ENCODE assay signal across 12 cellular contexts in the genomic region with DNA sequence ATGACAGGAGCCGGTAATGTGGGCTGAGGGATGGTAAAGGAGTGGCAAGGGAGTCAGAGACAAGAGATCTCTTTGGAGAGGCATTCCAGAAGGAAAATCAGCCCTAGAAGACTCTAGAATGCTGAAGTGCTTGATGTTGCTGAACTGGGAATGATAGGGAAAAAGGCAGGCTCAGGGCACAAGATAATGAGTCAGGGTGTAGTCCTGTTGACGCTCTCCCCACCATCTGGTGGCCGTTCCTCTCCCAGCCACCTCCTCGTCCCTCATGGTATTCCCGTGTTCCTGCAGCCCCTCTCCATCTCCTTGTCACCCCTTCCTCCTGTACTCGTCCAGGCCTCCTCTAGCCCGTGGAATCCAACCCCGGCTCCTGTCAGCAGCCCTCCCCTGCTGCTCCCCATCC. TPM values are rescaled to one million over a fixed set of nuclear protein-coding genes. Genes with fewer than 3 reads are reported as not detected.
DNase-seq lines count a peak whose midpoint lies in the region; ATAC-seq, FAIRE-seq and TF ChIP-seq lines count a peak whose summit lies in the region.
"Had no signal": no experiment of that assay in that cellular context is flagged by ENCODE, and none has a peak within 500 bp of the region (broad histone marks: within the 10 kb centered on the region; RNA-seq: fewer than 3 reads in every experiment).

No MANE protein-coding gene starts in this region.

- no peak for TF ChIP-seq EP300 in A549 (IDR thresholded peaks at IDR 0.05)

- H3K9me3 Mint-ChIP-seq in Caco-2 (ENCODE audit: unreplicated experiment), result no peaks in the 10 kb centered on the region

- H2AFZ ChIP-seq in hepatocyte, result no peak overlapping the region

- TF ChIP-seq CTCF in A549 (IDR thresholded peaks at IDR 0.05) (no peak), Caco-2 (IDR thresholded peaks at IDR 0.05; ENCODE audit: insufficient read depth in 1 of 2, low read depth in 1 of 2, low read length in 1 of 2, severe bottlenecking in 1 of 2, unreplicated experiment in 1 of 2) (no peak), WERI-Rb-1 (IDR thresholded peaks at IDR 0.05; ENCODE audit: low read depth, low read length) (no peak), hepatocyte (IDR thresholded peaks at IDR 0.05; ENCODE audit: poor library complexity) (no peak)

- H3K4me2 ChIP-seq in A549 (peak overlapping the region; percentile 96), hepatocyte (peak overlapping the region; percentile 87)

- peaks cover 22% of the 10 kb centered on the region for H3K4me1 ChIP-seq in A549
- H3K4me1 ChIP-seq in Caco-2, result peaks cover 5% of the 10 kb centered on the region; the same call in 1 of the 2 replicates
- H3K4me1 ChIP-seq in hepatocyte (ENCODE audit: insufficient read depth), result peaks cover 6% of the 10 kb centered on the region

- no peaks in the 10 kb centered on the region for H4K20me1 ChIP-seq in hepatocyte (ENCODE audit: insufficient read depth, poor library complexity, severe bottlenecking)

- TF ChIP-seq POLR2A in A549 (IDR thresholded peaks at IDR 0.05; ENCODE audit: low read length), result no peak

- H3K9me3 ChIP-seq in A549 (no peaks in the 10 kb centered on the region), Caco-2 (no peaks in the 10 kb centered on the region), WERI-Rb-1 (ENCODE audit: severe bottlenecking) (no peaks in the 10 kb centered on the region), hepatocyte (ENCODE audit: low read depth) (no peaks in the 10 kb centered on the region)
- H3K9me3 ChIP-seq: ascending aorta, neutrophil had no signal

- H3K9me2 ChIP-seq in hepatocyte (replicated peaks; ENCODE audit: insufficient read depth), result no peaks in the 10 kb centered on the region

- H3K36me3 Mint-ChIP-seq in Caco-2 (ENCODE audit: insufficient read depth, unreplicated experiment), result peaks cover 19% of the 10 kb centered on the region

- BruUV-seq in Caco-2 (replicated peaks; lab: Mats Ljungman, UMichigan), result no TSS peak

- 72% methylated on average over 8 of the region's 8 CpGs for WGBS in A549 (ENCODE audit: missing lambda C conversion rate)
- WGBS in hepatocyte (ENCODE audit: low lambda C conversion rate, missing lambda C conversion rate), result 73% methylated on average over 8 of the region's 8 CpGs

- H3K27me3 ChIP-seq in Caco-2 (replicated peaks; ENCODE audit: control insufficient read depth, insufficient read depth, low read length), result no peaks in the 10 kb centered on the region
- no peaks in the 10 kb centered on the region for H3K27me3 ChIP-seq in WERI-Rb-1 (ENCODE audit: insufficient read depth, low read depth, severe bottlenecking)
- H3K27me3 ChIP-seq in hepatocyte, result no peaks in the 10 kb centered on the region
- H3K27me3 ChIP-seq: ascending aorta, neutrophil had no signal

- POLR2A ChIA-PET in A549 (lab: Yijun Ruan, JAX), result interaction anchor here (1.3 to 4.6 kb wide), 2 partner anchors 10 to 12 kb away, joined by 3 to 51 read pairs; partner anchors contain the start of gene ALDOA
- POLR2A ChIA-PET in Caco-2 (lab: Charles Lee), result no interaction called here

- intact Hi-C loops in Caco-2 (cut with micrococcal nuclease; ENCODE audit: unreplicated experiment), result no loop called here

- TF ChIP-seq RAD21 in A549 (conservative IDR thresholded peaks at IDR 0.05 in 1 of 2, IDR thresholded peaks at IDR 0.05 in 1 of 2), result no peak

- no peak overlapping the region for H3K27ac Mint-ChIP-seq in Caco-2 (ENCODE audit: unreplicated experiment)

- peak in 1 of 2 experiments; percentile 3; a peak in 2 of 6 replicates for ATAC-seq in A549

- no peak for FAIRE-seq in A549 (lab: Jason Lieb, UNC)
- FAIRE-seq: GM18507 had no signal

- H3K27ac ChIP-seq in A549, result peak overlapping the region in 1 of 2 experiments; percentile 88; a peak in 2 of 6 replicates
- H3K27ac ChIP-seq in WERI-Rb-1, result peak overlapping the region; percentile 87
- no peak overlapping the region for H3K27ac ChIP-seq in hepatocyte
- H3K27ac ChIP-seq: ascending aorta, neutrophil had no signal

- H3K36me3 ChIP-seq in Caco-2 (ENCODE audit: control insufficient read depth, insufficient read depth, low read length) (no peaks in the 10 kb centered on the region), WERI-Rb-1 (peaks cover 21% of the 10 kb centered on the region), hepatocyte (replicated peaks; ENCODE audit: insufficient read depth, low read depth) (no peaks in the 10 kb centered on the region)
- H3K36me3 ChIP-seq: ascending aorta, neutrophil had no signal

- DNase-seq in A549 (ENCODE audit: low read depth in 1 of 2, low spot score in 1 of 2), result no peak
- DNase-seq in Caco-2, result no peak
- DNase-seq in WERI-Rb-1, result peak; percentile 20
- DNase-seq in hepatocyte (ENCODE audit: low spot score), result no peak
- DNase-seq in H4 (ENCODE audit: low spot score), result no peak
- DNase-seq in LoVo (ENCODE audit: low spot score), result no peak
- DNase-seq in cerebellar nuclear complex (lab: John Stamatoyannopoulos, UW), result no peak
- no peak for DNase-seq in NCI-H2227 (lab: John Stamatoyannopoulos, UW; ENCODE audit: unreplicated experiment)

- H3K79me2 ChIP-seq in hepatocyte, result no peaks in the 10 kb centered on the region

- CTCF ChIA-PET in A549 (lab: Yijun Ruan, JAX), result interaction anchor here (0.9 to 7.3 kb wide), 11 partner anchors 11 to 356 kb away, joined by 3 to 44 read pairs (median 5); partner anchors contain the start of genes ALDOA, PPP4C, TBX6 and TLCD3B
- CTCF ChIA-PET in Caco-2 (lab: Charles Lee), result interaction anchor here (0.9 to 1.2 kb wide), 2 partner anchors 11 kb away, joined by 3 read pairs; partner anchors contain the start of gene ALDOA

- H3K4me3 ChIP-seq in A549 (no peak overlapping the region), Caco-2 (ENCODE audit: low read depth, low read length) (no peak overlapping the region), WERI-Rb-1 (ENCODE audit: low read depth, low read length) (no peak overlapping the region; the same call in none of the 2 replicates), hepatocyte (no peak overlapping the region)

- peaks cover 8% of the 10 kb centered on the region for H3K4me1 Mint-ChIP-seq in Caco-2 (ENCODE audit: low read depth, unreplicated experiment)

- H3K27me3 Mint-ChIP-seq in Caco-2 (ENCODE audit: insufficient read depth, unreplicated experiment), result no peaks in the 10 kb centered on the region

- peak overlapping the region; percentile 7 for H3K4me3 Mint-ChIP-seq in Caco-2 (ENCODE audit: unreplicated experiment)

TF ChIP-seq in A549, 52 proteins besides CTCF, POLR2A, EP300 and RAD21 (continues in another document):
- TF ChIP-seq BHLHE40 (IDR thresholded peaks at IDR 0.05; ENCODE audit: low read depth, low read length) (no peak), EHMT2 (IDR thresholded peaks at IDR 0.05; ENCODE audit: low read depth) (no peak), HOXB13 (CRISPR knock-in tag; IDR thresholded peaks at IDR 0.05; ENCODE audit: low read depth) (no peak), CHD4 (IDR thresholded peaks at IDR 0.05; ENCODE audit: borderline replicate concordance) (no peak), RCOR1 (IDR thresholded peaks at IDR 0.05; ENCODE audit: low read depth, low read length) (no peak), KDM5A (IDR thresholded peaks at IDR 0.05) (no peak)

RNA-seq across cellular contexts. Expression of gene ALDOA, which starts 11.1 kb away (rescaled TPM):
- polyA plus RNA-seq in A549 (2011; rRNA removed), result 741 and 761 TPM in 2 replicates
- 1,311 and 1,575 TPM in 2 replicates for polyA plus RNA-seq in A549 (2012; cell fraction: cytosol; rRNA removed)
- polyA plus RNA-seq in A549 (2012; cell fraction: nucleus; rRNA removed), result 1,948 and 2,569 TPM in 2 replicates
- 1,254 to 1,331 TPM (median 1,286 TPM) in 3 replicates for polyA plus RNA-seq in A549 (2017; fragmentation: RNase III; extraction: RNeasy Plus Mini Kit Qiagen cat#74134 plus additional on column Dnase treatment)
- polyA minus RNA-seq in A549 (2011; rRNA and poly(A)+ RNA removed), result 1,184 and 1,372 TPM in 2 replicates
- 675 and 802 TPM in 2 replicates for total RNA-seq in Caco-2 (2022)
- total RNA-seq in hepatocyte, result 392 and 397 TPM in 2 replicates
- 882 and 924 TPM in 2 replicates for polyA plus RNA-seq in hepatocyte
- total RNA-seq in H4 (2014; rRNA removed; shearing (Covaris generic)), result 1,896 and 1,920 TPM in 2 replicates

RNA-seq across cellular contexts. Expression of gene PPP4C, which starts 21.3 kb away (rescaled TPM):
- polyA plus RNA-seq in A549 (2011; rRNA removed) (102 and 117 TPM in 2 replicates), A549 (2017; fragmentation: RNase III; extraction: RNeasy Plus Mini Kit Qiagen cat#74134 plus additional on column Dnase treatment) (107 to 117 TPM (median 115 TPM) in 3 replicates), hepatocyte (212 and 236 TPM in 2 replicates)
- polyA plus RNA-seq in A549 (2012; cell fraction: cytosol; rRNA removed), result 237 and 266 TPM in 2 replicates
- 236 and 260 TPM in 2 replicates for polyA plus RNA-seq in A549 (2012; cell fraction: nucleus; rRNA removed)
- 326 and 415 TPM in 2 replicates for polyA minus RNA-seq in A549 (2011; rRNA and poly(A)+ RNA removed)
- total RNA-seq in Caco-2 (2022) (130 and 134 TPM in 2 replicates), hepatocyte (107 and 123 TPM in 2 replicates)
- total RNA-seq in H4 (2014; rRNA removed; shearing (Covaris generic)), result 117 and 139 TPM in 2 replicates

RNA-seq across cellular contexts. Expression of gene TLCD3B, which starts 23.4 kb away (rescaled TPM):
- polyA plus RNA-seq in A549 (2011; rRNA removed) (0.16 and 0.30 TPM in 2 replicates), A549 (2017; fragmentation: RNase III; extraction: RNeasy Plus Mini Kit Qiagen cat#74134 plus additional on column Dnase treatment) (0.35 to 0.71 TPM (median 0.68 TPM) in 3 replicates), hepatocyte (not detected in 2 replicates)
- polyA plus RNA-seq in A549 (2012; cell fraction: cytosol; rRNA removed), result 0.52 and 0.75 TPM in 2 replicates
- polyA plus RNA-seq in A549 (2012; cell fraction: nucleus; rRNA removed), result 1.6 and 2.7 TPM in 2 replicates
- polyA minus RNA-seq in A549 (2011; rRNA and poly(A)+ RNA removed), result 0.49 TPM in 1 of 2 replicates, not detected in the other
- total RNA-seq in Caco-2 (2022) (0.48 and 0.60 TPM in 2 replicates), hepatocyte (not detected in 2 replicates)
- total RNA-seq in H4 (2014; rRNA removed; shearing (Covaris generic)), result 0.04 TPM in 1 of 2 replicates, not detected in the other
- total RNA-seq: ascending aorta, epithelial cell of proximal tubule had no signal

RNA-seq across cellular contexts. Expression of gene C16orf92, which starts 31.5 kb away (rescaled TPM):
- not detected in 2 replicates for polyA plus RNA-seq in A549 (2011; rRNA removed)
- not detected in 2 replicates for polyA plus RNA-seq in A549 (2012; cell fraction: cytosol; rRNA removed)
- not detected in 2 replicates for polyA plus RNA-seq in A549 (2012; cell fraction: nucleus; rRNA removed)
- polyA plus RNA-seq in A549 (2017; fragmentation: RNase III; extraction: RNeasy Plus Mini Kit Qiagen cat#74134 plus additional on column Dnase treatment), result not detected in 3 replicates
- polyA minus RNA-seq in A549 (2011; rRNA and poly(A)+ RNA removed), result not detected in 2 replicates
- total RNA-seq in Caco-2 (2022), result not detected in 2 replicates
- total RNA-seq in hepatocyte, result not detected in 2 replicates
- not detected in 2 replicates for polyA plus RNA-seq in hepatocyte
- total RNA-seq in H4 (2014; rRNA removed; shearing (Covaris generic)), result not detected in 2 replicates
- total RNA-seq: ascending aorta, epithelial cell of proximal tubule had no signal

RNA-seq across cellular contexts. Expression of gene TBX6, which starts 37.3 kb away (rescaled TPM):
- polyA plus RNA-seq in A549 (2011; rRNA removed) (0.11 and 0.14 TPM in 2 replicates), A549 (2017; fragmentation: RNase III; extraction: RNeasy Plus Mini Kit Qiagen cat#74134 plus additional on column Dnase treatment) (0.26 to 0.63 TPM (median 0.62 TPM) in 3 replicates), hepatocyte (0.10 and 0.19 TPM in 2 replicates)
- 0.12 and 0.17 TPM in 2 replicates for polyA plus RNA-seq in A549 (2012; cell fraction: cytosol; rRNA removed)
- polyA plus RNA-seq in A549 (2012; cell fraction: nucleus; rRNA removed), result 0.39 and 0.49 TPM in 2 replicates
- 0.44 TPM in 1 of 2 replicates, not detected in the other for polyA minus RNA-seq in A549 (2011; rRNA and poly(A)+ RNA removed)
- total RNA-seq in Caco-2 (2022) (1.1 and 1.6 TPM in 2 replicates), hepatocyte (0.56 and 0.60 TPM in 2 replicates)
- not detected in 2 replicates for total RNA-seq in H4 (2014; rRNA removed; shearing (Covaris generic))
